ENCODE assay signal across 18 cellular contexts in the genomic region with DNA sequence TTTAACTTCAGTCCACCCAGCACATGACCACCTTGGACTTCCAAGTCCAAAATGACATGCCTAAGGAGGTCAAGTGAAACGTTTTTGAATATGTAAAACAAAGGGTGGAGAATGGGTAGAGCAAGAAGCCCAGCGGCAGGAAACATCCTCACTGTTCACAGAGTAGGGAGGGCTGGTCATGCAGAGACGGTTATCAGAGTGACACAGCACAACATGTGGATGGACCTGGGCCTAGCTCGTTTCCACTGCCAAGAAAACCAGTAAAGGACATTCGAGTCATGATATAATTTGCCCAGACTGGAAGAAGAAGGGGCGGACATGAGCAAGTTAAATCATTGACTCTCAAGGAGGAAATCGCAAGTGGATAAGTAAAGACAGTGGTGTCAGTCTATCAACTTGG.
A peak's percentile ranks its signal among the peaks of the same experiment; 100 is the strongest.
DNase-seq lines count a peak whose midpoint lies in the region; ATAC-seq and TF ChIP-seq lines count a peak whose summit lies in the region.
"Had no signal": no experiment of that assay in that cellular context is flagged by ENCODE, and none has a peak within 500 bp of the region (broad histone marks: within the 10 kb centered on the region; RNA-seq: fewer than 3 reads in every experiment).

No MANE protein-coding gene starts in this region.

- H3K27ac ChIP-seq in cingulate gyrus (ENCODE audit: low read depth, low read length) (peak overlapping the region; percentile 32), right cardiac atrium (ENCODE audit: low read length) (no peak overlapping the region), esophagus squamous epithelium (no peak overlapping the region)
- H3K27ac ChIP-seq: hepatocyte had no signal

- H3K4me1 ChIP-seq in right cardiac atrium (ENCODE audit: control insufficient read depth, insufficient read depth, low read length) (peaks cover 5% of the 10 kb centered on the region), HAP-1 (peaks cover 5% of the 10 kb centered on the region; the same call in 1 of the 2 replicates), esophagus squamous epithelium (peaks cover 0 to 40% (median 12%) of the 10 kb centered on the region in 3 donors)

- H3K27ac Mint-ChIP-seq in stimulated activated naive CD8-positive, alpha-beta T cell treated with anti-CD3 and anti-CD28 coated beads, Interleukin-15, Interleukin-2, amounts not matched to agents 100 ng/mL and 50 ng/mL, for 24 hours = peak overlapping the region; percentile 17

- ATAC-seq in stimulated activated naive CD8-positive, alpha-beta T cell treated with anti-CD3 and anti-CD28 coated beads, Interleukin-15, Interleukin-2, amounts not matched to agents 100 U/mL and 50 U/mL, for 24 hours = no peak
- ATAC-seq in right cardiac atrium (peak; percentile 61 to 68), HG02588 (IDR thresholded peaks at IDR 0.05; ENCODE audit: unreplicated experiment) (no peak)
- ATAC-seq: HepG2; left lobe of liver; naive thymus-derived CD8-positive, alpha-beta T cell had no signal

- H3K36me3 ChIP-seq in HAP-1 (replicated peaks) (no peaks in the 10 kb centered on the region; the same call in 1 of the 2 replicates), esophagus squamous epithelium (peaks cover 0 to 94% (median 0%) of the 10 kb centered on the region in 3 donors)

- H3K4me3 ChIP-seq in right cardiac atrium (ENCODE audit: low read length) (no peak overlapping the region), HAP-1 (no peak overlapping the region), esophagus squamous epithelium (no peak overlapping the region)
- H3K4me3 ChIP-seq: hepatocyte had no signal

- DNase-seq in stimulated activated naive CD8-positive, alpha-beta T cell treated with anti-CD3 and anti-CD28 coated beads, Interleukin-15, Interleukin-2, amounts not matched to agents 100 U/mL and 50 U/mL, for 24 hours = no peak
- DNase-seq in right cardiac atrium = no peak
- no peak for DNase-seq in HAP-1 (ENCODE audit: low spot score in 2 of 2)
- no peak for DNase-seq in D341Med (ENCODE audit: low spot score)
- no peak for DNase-seq in esophagus squamous epithelium (lab: John Stamatoyannopoulos, UW)
- DNase-seq: activated naive CD4-positive, alpha-beta T cell treated with Interleukin-2 at 50 U/mL for 16 hours; GOT3; naive thymus-derived CD8-positive, alpha-beta T cell; NCI-H1092; retina; stimulated activated CD4-positive, alpha-beta T cell treated with anti-CD3 and anti-CD28 coated beads, Interleukin-2, amount 100 ng/mL, for 24 hours; stimulated activated CD8-positive, alpha-beta memory T cell treated with anti-CD3 and anti-CD28 coated beads, Interleukin-4, amount 100 ng/mL, for 48 hours had no signal

- no peaks in the 10 kb centered on the region for H3K9me3 Mint-ChIP-seq in stimulated activated naive CD8-positive, alpha-beta T cell treated with anti-CD3 and anti-CD28 coated beads, Interleukin-15, Interleukin-2, amounts not matched to agents 100 ng/mL and 50 ng/mL, for 24 hours
- H3K9me3 Mint-ChIP-seq: naive thymus-derived CD8-positive, alpha-beta T cell had no signal

- H3K27me3 ChIP-seq in right cardiac atrium (ENCODE audit: control insufficient read depth, insufficient read depth) (no peaks in the 10 kb centered on the region), HAP-1 (ENCODE audit: low read depth) (no peaks in the 10 kb centered on the region), esophagus squamous epithelium (no peaks in the 10 kb centered on the region)
- H3K27me3 ChIP-seq: hepatocyte had no signal

- H3K9me3 ChIP-seq in right cardiac atrium (ENCODE audit: control insufficient read depth, low read length) = no peaks in the 10 kb centered on the region
- H3K9me3 ChIP-seq in HAP-1 = no peaks in the 10 kb centered on the region
- no peaks in the 10 kb centered on the region for H3K9me3 ChIP-seq in esophagus squamous epithelium

- intact Hi-C loops in right cardiac atrium (cut with DNase I) = loop anchor here in 2 of 4 donors (10.0 kb wide), 2 partner anchors 83 to 93 kb away; a partner anchor contains a TSS
- intact Hi-C loops in esophagus squamous epithelium (cut with DNase I) = no loop called here

- WGBS in right cardiac atrium = 38% methylated on average over 7 of the region's 7 CpGs
- 52 to 70% methylated on average over 7 of the region's 7 CpGs for WGBS in esophagus squamous epithelium, 2 donors

- no peak for TF ChIP-seq CTCF in esophagus squamous epithelium (IDR thresholded peaks at IDR 0.05)

- TF ChIP-seq POLR2A in esophagus squamous epithelium (IDR thresholded peaks at IDR 0.05) = no peak

- peaks cover 15% of the 10 kb centered on the region for H3K36me3 Mint-ChIP-seq in stimulated activated naive CD8-positive, alpha-beta T cell treated with anti-CD3 and anti-CD28 coated beads, Interleukin-15, Interleukin-2, amounts not matched to agents 100 ng/mL and 50 ng/mL, for 24 hours (ENCODE audit: low read depth)

- peaks cover 13% of the 10 kb centered on the region for H3K4me1 Mint-ChIP-seq in stimulated activated naive CD8-positive, alpha-beta T cell treated with anti-CD3 and anti-CD28 coated beads, Interleukin-15, Interleukin-2, amounts not matched to agents 100 ng/mL and 50 ng/mL, for 24 hours (ENCODE audit: low read depth)

- H3K4me3 Mint-ChIP-seq in stimulated activated naive CD8-positive, alpha-beta T cell treated with anti-CD3 and anti-CD28 coated beads, Interleukin-15, Interleukin-2, amounts not matched to agents 100 ng/mL and 50 ng/mL, for 24 hours = no peak overlapping the region
- H3K4me3 Mint-ChIP-seq: naive thymus-derived CD8-positive, alpha-beta T cell had no signal

- no peaks in the 10 kb centered on the region for H3K27me3 Mint-ChIP-seq in stimulated activated naive CD8-positive, alpha-beta T cell treated with anti-CD3 and anti-CD28 coated beads, Interleukin-15, Interleukin-2, amounts not matched to agents 100 ng/mL and 50 ng/mL, for 24 hours
- H3K27me3 Mint-ChIP-seq: naive thymus-derived CD8-positive, alpha-beta T cell had no signal

- in situ Hi-C loops in HAP-1 (cut with MboI; ENCODE audit: low sequenced_read_pairs) = no loop called here

Comparison
In these comparisons a context has a peak if more than half of its experiments do, and no peak if none do; other contexts are left out.
1. ATAC-seq: peak in right cardiac atrium (2 of 2); none in stimulated activated naive CD8-positive, alpha-beta T cell treated with anti-CD3 and anti-CD28 coated beads, Interleukin-15, Interleukin-2, amounts not matched to agents 100 U/mL and 50 U/mL, for 24 hours (single experiment) and HG02588 (single experiment).